Comparison of ENCODE assay signal across 12 cellular contexts in genomic region chr22:40300884-40301672, GRCh38. TPM values are rescaled to one million over a fixed set of nuclear protein-coding genes. Genes with fewer than 3 reads are reported as not detected.
DNase-seq lines count a peak whose midpoint lies in the region; ATAC-seq, FAIRE-seq and TF ChIP-seq lines count a peak whose summit lies in the region.
"Had no signal": no experiment of that assay in that cellular context is flagged by ENCODE, and none has a peak within 500 bp of the region (broad histone marks: within the 10 kb centered on the region; RNA-seq: fewer than 3 reads in every experiment).

No MANE protein-coding gene starts in this region.

- no peaks in the 10 kb centered on the region for H3K27me3 ChIP-seq in ovary
- H3K27me3 ChIP-seq: neutrophil had no signal

- peak; percentile 80 for ATAC-seq in HG02763 (IDR thresholded peaks at IDR 0.05; ENCODE audit: unreplicated experiment)
- ATAC-seq in activated CD8-positive, alpha-beta T cell treated with anti-CD3 and anti-CD28 coated beads for 36 hours: peak; percentile 71
- no peak for ATAC-seq in sciatic nerve
- ATAC-seq: effector memory CD8-positive, alpha-beta T cell had no signal

- H3K4me1 Mint-ChIP-seq in activated CD8-positive, alpha-beta T cell treated with anti-CD3 and anti-CD28 coated beads for 36 hours (ENCODE audit: low read depth): peaks cover 31% of the 10 kb centered on the region

- no peaks in the 10 kb centered on the region for H3K9me3 ChIP-seq in ovary
- H3K9me3 ChIP-seq: neutrophil had no signal

- H3K36me3 ChIP-seq in ovary: no peaks in the 10 kb centered on the region

- POLR2A ChIA-PET in activated CD8-positive, alpha-beta T cell treated with anti-CD3 and anti-CD28 coated beads for 36 hours (lab: Charles Lee): interaction anchor here (0.6 to 1.0 kb wide), 2 partner anchors 23 to 122 kb away, joined by 3 read pairs; no protein-coding TSS in a partner anchor
- POLR2A ChIA-PET in RWPE1 (lab: Yijun Ruan, JAX; ENCODE audit: low non-redundant PET): no interaction called here

- H3K9me3 Mint-ChIP-seq in activated CD8-positive, alpha-beta T cell treated with anti-CD3 and anti-CD28 coated beads for 36 hours: no peaks in the 10 kb centered on the region
- H3K9me3 Mint-ChIP-seq: effector memory CD8-positive, alpha-beta T cell had no signal

- H3K27ac Mint-ChIP-seq in activated CD8-positive, alpha-beta T cell treated with anti-CD3 and anti-CD28 coated beads for 36 hours: no peak overlapping the region
- H3K27ac Mint-ChIP-seq: effector memory CD8-positive, alpha-beta T cell had no signal

- intact Hi-C loops in activated CD8-positive, alpha-beta T cell treated with anti-CD3 and anti-CD28 coated beads for 36 hours (cut with micrococcal nuclease): loop anchor here (10.0 kb wide), 1 partner anchor 46 kb away; no protein-coding TSS in a partner anchor
- intact Hi-C loops in sciatic nerve (cut with DNase I) (no loop called here), ovary (cut with DNase I) (no loop called here)

- peak; percentile 96 for FAIRE-seq in GM19239 (lab: Jason Lieb, UNC)

- CTCF ChIA-PET in activated CD8-positive, alpha-beta T cell treated with anti-CD3 and anti-CD28 coated beads for 36 hours (lab: Charles Lee): interaction anchor here (1.7 to 6.3 kb wide), 2 partner anchors 8 to 47 kb away, joined by 7 to 25 read pairs; no protein-coding TSS in a partner anchor
- CTCF ChIA-PET in RWPE1 (lab: Yijun Ruan, JAX): no interaction called here

- no peak for TF ChIP-seq POLR2A in ovary (IDR thresholded peaks at IDR 0.05)

- H3K4me3 ChIP-seq in ovary: no peak overlapping the region

- no peak overlapping the region for H3K4me3 Mint-ChIP-seq in activated CD8-positive, alpha-beta T cell treated with anti-CD3 and anti-CD28 coated beads for 36 hours
- H3K4me3 Mint-ChIP-seq: effector memory CD8-positive, alpha-beta T cell had no signal

- DNase-seq in GM19239 (ENCODE audit: insufficient read length, low spot score) (peak; percentile 63), SHP77 (lab: John Stamatoyannopoulos, UW) (no peak), sciatic nerve (ENCODE audit: low spot score) (no peak), RWPE1 (ENCODE audit: low spot score) (no peak), ovary (no peak)
- DNase-seq in activated CD8-positive, alpha-beta T cell treated with anti-CD3 and anti-CD28 coated beads for 36 hours: peak; percentile 39
- DNase-seq: effector memory CD8-positive, alpha-beta T cell; substantia nigra had no signal

- TF ChIP-seq CTCF in GM12872 (IDR thresholded peaks at IDR 0.05; ENCODE audit: insufficient read depth, low read depth, low read length): 0 out of 3 replicates have a peak, but pooled peaks have one; percentile 14
- no peak for TF ChIP-seq CTCF in activated CD8-positive, alpha-beta T cell treated with anti-CD3 and anti-CD28 coated beads for 36 hours (IDR thresholded peaks at IDR 0.05)
- no peak for TF ChIP-seq CTCF in RWPE1 (conservative IDR thresholded peaks at IDR 0.05; ENCODE audit: low read depth)
- no peak for TF ChIP-seq CTCF in ovary (IDR thresholded peaks at IDR 0.05)

- TF ChIP-seq EP300 in ovary (IDR thresholded peaks at IDR 0.05): no peak

- no peaks in the 10 kb centered on the region for H3K4me1 ChIP-seq in ovary (ENCODE audit: insufficient read depth)

- H3K27me3 Mint-ChIP-seq in activated CD8-positive, alpha-beta T cell treated with anti-CD3 and anti-CD28 coated beads for 36 hours: no peaks in the 10 kb centered on the region
- H3K27me3 Mint-ChIP-seq: effector memory CD8-positive, alpha-beta T cell had no signal

- WGBS in ovary, 3 donors: 95 to 97% (median 97%) methylated on average over 11 of the region's 11 CpGs

- no peak overlapping the region for H3K27ac ChIP-seq in RWPE1
- no peak overlapping the region for H3K27ac ChIP-seq in ovary
- H3K27ac ChIP-seq: C4-2B, neutrophil had no signal

- peaks cover 30% of the 10 kb centered on the region for H3K36me3 Mint-ChIP-seq in activated CD8-positive, alpha-beta T cell treated with anti-CD3 and anti-CD28 coated beads for 36 hours (ENCODE audit: low read depth)

RNA-seq across cellular contexts. Expression of gene ADSL, which starts 45.2 kb away (rescaled TPM):
- 100 to 1,000 TPM; 160 to 169 TPM for total RNA-seq in activated CD8-positive, alpha-beta T cell treated with anti-CD3 and anti-CD28 coated beads for 36 hours
- total RNA-seq in sciatic nerve (32.8 TPM), ovary (10 to 100 TPM; 45.1 to 63.5 (median 49.7) TPM)
- 10 to 100 TPM; 48.8 to 61.5 TPM for polyA plus RNA-seq in ovary

Comparison
In these comparisons a context has a peak if more than half of its experiments do, and no peak if none do; other contexts are left out.
1. DNase-seq: peak in GM19239 (single experiment) and activated CD8-positive, alpha-beta T cell treated with anti-CD3 and anti-CD28 coated beads for 36 hours (single experiment); none in SHP77 (0 of 2), sciatic nerve (single experiment), RWPE1 (single experiment) and ovary (0 of 5).